In genomic region chr2:176931588-176932563, GRCh38 we compare ENCODE assay signal across 9 cellular contexts.
A peak's percentile ranks its signal among the peaks of the same experiment; 100 is the strongest.
DNase-seq lines count a peak whose midpoint lies in the region; ATAC-seq, FAIRE-seq and TF ChIP-seq lines count a peak whose summit lies in the region.
"Had no signal": no experiment of that assay in that cellular context is flagged by ENCODE, and none has a peak within 500 bp of the region (broad histone marks: within the 10 kb centered on the region; RNA-seq: fewer than 3 reads in every experiment).

No MANE protein-coding gene starts in this region.

- peaks cover 7 to 17% (median 15%) of the 10 kb centered on the region in 3 donors for H3K4me1 Mint-ChIP-seq in T-cell

- H3K27ac ChIP-seq in pancreas = no peak overlapping the region

- POLR2A ChIA-PET in T-cell (lab: Charles Lee) = no interaction called here

- H3K4me1 ChIP-seq in pancreas = no peaks in the 10 kb centered on the region

- WGBS in pancreas, 2 donors = 64 to 66% methylated on average over 8 of the region's 8 CpGs

- no peaks in the 10 kb centered on the region for H3K27me3 Mint-ChIP-seq in T-cell

- H3K36me3 ChIP-seq in pancreas = no peaks in the 10 kb centered on the region

- CTCF ChIA-PET in T-cell (lab: Charles Lee) = interaction anchor here in 1 of 2 donors (0.8 kb wide), 1 partner anchor 233 kb away, joined by 3 read pairs; no protein-coding TSS in a partner anchor

- H3K4me3 Mint-ChIP-seq in T-cell = peak overlapping the region in 2 of 3 donors; percentile 6 to 50

- H3K4me3 ChIP-seq in pancreas = no peak overlapping the region
- H3K4me3 ChIP-seq: skin epidermis had no signal

- peak; percentile 95 for ATAC-seq in GM19328 (IDR thresholded peaks at IDR 0.05; ENCODE audit: unreplicated experiment)
- peak; percentile 97 for ATAC-seq in HG03139 (IDR thresholded peaks at IDR 0.05; ENCODE audit: unreplicated experiment)
- peak in 3 of 4 experiments; percentile 33 to 94 (median 77) for ATAC-seq in T-cell (replicated peaks in 1 of 4)
- ATAC-seq in pancreas = no peak

- no peaks in the 10 kb centered on the region for H3K27me3 ChIP-seq in pancreas

- no peaks in the 10 kb centered on the region for H3K36me3 Mint-ChIP-seq in T-cell

- peak overlapping the region; percentile 16 to 73 for H3K27ac Mint-ChIP-seq in T-cell

- no peak for FAIRE-seq in pancreas (lab: Jason Lieb, UNC)

- TF ChIP-seq CTCF in pancreas (IDR thresholded peaks at IDR 0.05) = no peak

- intact Hi-C loops in pancreas (cut with DNase I) = no loop called here

- H3K9me3 ChIP-seq in pancreas = no peaks in the 10 kb centered on the region

- H3K9me3 Mint-ChIP-seq in T-cell = no peaks in the 10 kb centered on the region

- DNase-seq in GM03348 (ENCODE audit: low spot score) = peak; percentile 28
- peak in 15 of 34 experiments; percentile 0 to 35 (median 5) for DNase-seq in T-cell
- peak; percentile 74 for DNase-seq in kidney tubule cell (ENCODE audit: low spot score)
- no peak for DNase-seq in pancreas
- DNase-seq in NCI-H1436 (lab: John Stamatoyannopoulos, UW) = no peak
- no peak for DNase-seq in globus pallidus (ENCODE audit: low spot score)

Comparison
In these comparisons a context has a peak if more than half of its experiments do, and no peak if none do; other contexts are left out.
1. DNase-seq: peak in GM03348 (single experiment) and kidney tubule cell (single experiment); none in pancreas (0 of 6), NCI-H1436 (single experiment) and globus pallidus (single experiment).
2. ATAC-seq: peak in GM19328 (single experiment), HG03139 (single experiment) and T-cell (3 of 4); none in pancreas (0 of 4).